Comparison of ENCODE assay signal across 20 cellular contexts in the genomic region with DNA sequence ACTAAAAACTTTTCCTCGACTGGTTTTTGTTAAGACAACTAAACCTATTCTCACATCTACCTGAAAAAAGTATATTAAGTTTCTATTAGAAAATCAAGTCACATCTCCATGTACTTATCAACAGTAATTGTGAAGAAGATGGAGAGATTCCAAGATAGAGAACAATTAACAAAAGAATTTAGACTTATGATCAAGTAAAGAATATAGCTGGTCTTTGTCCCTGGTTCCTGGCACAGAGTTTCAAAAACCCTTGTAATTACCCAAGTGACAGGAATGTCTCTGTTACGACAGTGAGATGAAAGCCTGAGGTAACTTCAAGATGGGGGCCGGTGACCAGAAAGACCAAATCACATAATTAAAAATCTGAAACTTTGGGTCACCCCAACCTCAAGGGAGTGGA.
A peak's percentile ranks its signal among the peaks of the same experiment; 100 is the strongest.
DNase-seq lines count a peak whose midpoint lies in the region; ATAC-seq, FAIRE-seq and TF ChIP-seq lines count a peak whose summit lies in the region.
"Had no signal": no experiment of that assay in that cellular context is flagged by ENCODE, and none has a peak within 500 bp of the region (broad histone marks: within the 10 kb centered on the region; RNA-seq: fewer than 3 reads in every experiment).

No MANE protein-coding gene starts in this region.

- FAIRE-seq in TTC549 (lab: Jason Lieb, UNC) = peak; percentile 37
- FAIRE-seq: GM12892, H54 had no signal

- H3K4me1 ChIP-seq in KMS-11 (ENCODE audit: low read depth, poor library complexity, severe bottlenecking) = peaks cover 100% of the 10 kb centered on the region
- H3K4me1 ChIP-seq: Caco-2 had no signal

- peak; percentile 78 for DNase-seq in globus pallidus (ENCODE audit: low spot score)
- DNase-seq in putamen (ENCODE audit: low spot score) = peak; percentile 44
- DNase-seq in LoVo (ENCODE audit: low spot score) = no peak
- DNase-seq in left cardiac atrium = no peak
- no peak for DNase-seq in SKM-1 (lab: John Stamatoyannopoulos, UW; ENCODE audit: unreplicated experiment)
- DNase-seq: 8988T; AML-193; Caco-2; CD8-positive, alpha-beta memory T cell; DND-41; GDM1; GM23248 had no signal

- TF ChIP-seq CTCF in KMS-11 (conservative IDR thresholded peaks at IDR 0.05; ENCODE audit: low read depth, low read length) = no peak

- peaks cover 91% of the 10 kb centered on the region for H3K79me2 ChIP-seq in KMS-11 (ENCODE audit: insufficient read depth, low read depth)

- no peaks in the 10 kb centered on the region for H4K20me1 ChIP-seq in KMS-11 (ENCODE audit: insufficient read depth)

- intact Hi-C loops in left cardiac atrium (cut with DNase I) = no loop called here

- H2AFZ ChIP-seq in KMS-11 (ENCODE audit: low read depth) = no peak overlapping the region
- H2AFZ ChIP-seq: GM23248 had no signal

- peak overlapping the region; percentile 61 for H3K4me2 ChIP-seq in KMS-11
- H3K4me2 ChIP-seq: BLaER1 had no signal

- H3K27ac ChIP-seq in KMS-11 = peak overlapping the region; percentile 47
- H3K27ac ChIP-seq: BLaER1, GM23248, HL-60 had no signal

- no peak for ATAC-seq in left cardiac atrium
- ATAC-seq in HG03378 (IDR thresholded peaks at IDR 0.05; ENCODE audit: unreplicated experiment) = no peak
- ATAC-seq: HCT116 had no signal

- no peak overlapping the region for H3K4me3 ChIP-seq in KMS-11 (IDR thresholded peaks at IDR 0.05; ENCODE audit: insufficient read depth, low read depth, low read length)
- H3K4me3 ChIP-seq: BLaER1, GM23248 had no signal

- no peak overlapping the region for H3K9ac ChIP-seq in KMS-11
- H3K9ac ChIP-seq: BLaER1, GM23248 had no signal

- peaks cover 5% of the 10 kb centered on the region; the same call in 1 of the 2 replicates for H3K36me3 ChIP-seq in KMS-11 (ENCODE audit: insufficient read depth)

- no peaks in the 10 kb centered on the region for H3K27me3 ChIP-seq in KMS-11 (ENCODE audit: insufficient read depth, low read depth)
- H3K27me3 ChIP-seq: BLaER1 had no signal

Comparison
In these comparisons a context has a peak if more than half of its experiments do, and no peak if none do; other contexts are left out.
1. DNase-seq: peak in globus pallidus (single experiment) and putamen (single experiment); none in LoVo (single experiment), left cardiac atrium (single experiment) and SKM-1 (single experiment).